11 cellular contexts compared by ENCODE assay signal in the genomic region with DNA sequence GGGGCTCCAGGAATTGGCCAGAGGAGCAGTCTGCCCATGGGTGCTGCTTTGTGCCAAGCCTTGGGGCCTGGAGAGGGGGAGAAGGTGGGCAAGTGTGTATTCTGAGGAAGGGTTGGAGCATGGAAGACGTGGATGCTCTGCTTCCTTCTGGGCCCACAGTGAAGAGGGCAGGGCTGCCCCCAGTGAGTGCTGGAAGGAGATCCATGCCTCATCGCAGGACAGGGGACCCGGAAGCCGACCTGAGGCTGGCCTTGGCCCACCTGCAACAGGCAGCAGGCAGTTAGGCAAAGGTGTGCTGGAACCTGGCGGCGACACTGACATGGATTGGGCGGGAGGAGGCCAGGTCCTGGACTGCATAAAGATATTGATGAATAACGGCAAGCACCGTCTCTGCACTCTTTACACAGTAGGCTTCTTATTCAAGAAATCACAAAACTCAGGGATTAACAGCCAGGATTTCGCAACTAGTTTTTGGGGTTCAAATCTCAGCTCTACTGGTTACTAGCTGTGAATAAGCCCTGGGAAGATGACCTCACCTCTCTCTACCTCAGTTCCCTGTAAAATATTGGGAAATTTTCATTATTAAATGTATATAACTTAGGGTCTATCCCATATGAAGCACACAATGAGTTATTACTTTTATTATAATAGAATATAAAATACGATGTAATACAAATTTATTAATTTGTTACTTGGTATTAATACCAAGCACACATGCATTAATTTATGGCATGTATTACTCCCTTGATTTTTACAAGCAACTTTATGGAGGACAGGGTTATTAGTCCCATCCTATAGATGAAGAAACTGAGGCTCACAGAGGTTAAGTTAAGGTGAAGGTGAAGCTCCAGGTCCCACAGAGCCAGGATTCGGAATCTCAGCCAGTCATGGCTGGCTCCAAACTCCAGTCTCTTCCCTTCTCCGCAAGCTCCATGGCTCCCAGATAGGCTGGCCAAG.
A peak's percentile ranks its signal among the peaks of the same experiment; 100 is the strongest.
DNase-seq lines count a peak whose midpoint lies in the region; ATAC-seq and TF ChIP-seq lines count a peak whose summit lies in the region.
"Had no signal": no experiment of that assay in that cellular context is flagged by ENCODE, and none has a peak within 500 bp of the region (broad histone marks: within the 10 kb centered on the region; RNA-seq: fewer than 3 reads in every experiment).

No MANE protein-coding gene starts in this region.

- peak overlapping the region; percentile 74 for H3K14ac ChIP-seq in IMR-90 (replicated peaks; ENCODE audit: low read depth, low read length)

- peak overlapping the region; percentile 53; the same call in 2 of the 3 replicates for H2BK15ac ChIP-seq in IMR-90 (ENCODE audit: low read depth, low read length)

- H3K9me3 ChIP-seq in IMR-90 (ENCODE audit: control insufficient read depth, insufficient read depth, low read length) = peaks cover 2% of the 10 kb centered on the region; the same call in 1 of the 2 replicates
- peaks cover 0 to 2% of the 10 kb centered on the region in 2 donors for H3K9me3 ChIP-seq in esophagus (ENCODE audit: control insufficient read depth in 2 of 2, insufficient read depth in 1 of 2, low read depth in 1 of 2, low read length in 1 of 2)
- no peaks in the 10 kb centered on the region for H3K9me3 ChIP-seq in muscle layer of colon (ENCODE audit: low read length)
- H3K9me3 ChIP-seq in stomach = no peaks in the 10 kb centered on the region
- H3K9me3 ChIP-seq in T-helper 17 cell (ENCODE audit: control insufficient read depth, low read length, poor library complexity, severe bottlenecking) = no peaks in the 10 kb centered on the region

- H3K27ac ChIP-seq in IMR-90 (ENCODE audit: insufficient read depth, low read length) (peak overlapping the region; percentile 93), esophagus (ENCODE audit: low read depth in 2 of 2, low read length in 1 of 2) (peak overlapping the region; percentile 57 to 77), muscle layer of colon (ENCODE audit: low read depth, low read length) (peak overlapping the region; percentile 82), stomach (peak overlapping the region; percentile 27 to 86 (median 76))

- peak overlapping the region; percentile 94 for H2BK5ac ChIP-seq in IMR-90 (ENCODE audit: low read depth, low read length, poor library complexity, severe bottlenecking)

- intact Hi-C loops in IMR-90 (cut with micrococcal nuclease) (loop anchor here (5.0 kb wide), 1 partner anchor 62 kb away; a partner anchor contains a TSS), stomach (cut with DNase I; ENCODE audit: low total_unique reads) (no loop called here)

- H3K27me3 Mint-ChIP-seq in T-helper 17 cell = no peaks in the 10 kb centered on the region
- H3K27me3 Mint-ChIP-seq in natural killer cell treated with Interleukin-12 subunit alpha and Interleukin-12 subunit beta and Interleukin-15 and Interleukin-18, amount 100 ng/mL, for 72 hours = no peaks in the 10 kb centered on the region

- CTCF ChIA-PET in IMR-90 (lab: Yijun Ruan, JAX) = no interaction called here

- in situ Hi-C loops in IMR-90 (cut with MboI; ENCODE audit: low sequenced_read_pairs) = loop anchor here (10.0 kb wide), 1 partner anchor 59 kb away; a partner anchor contains a TSS

- peak overlapping the region; percentile 45 to 86 for H4K8ac ChIP-seq in IMR-90 (ENCODE audit: low read depth in 2 of 2, low read length in 2 of 2)

- 0 out of 2 replicates have a peak overlapping the region, but pooled peaks have one; percentile 6 for H3K4me2 ChIP-seq in IMR-90 (ENCODE audit: low read depth, low read length)

- H4K91ac ChIP-seq in IMR-90 (ENCODE audit: insufficient read depth, low read depth, low read length) = peak overlapping the region; percentile 95

- TF ChIP-seq CTCF in IMR-90 (conservative IDR thresholded peaks at IDR 0.05; ENCODE audit: low read depth, low read length) (no peak), stomach (IDR thresholded peaks at IDR 0.05) (no peak)

- H3K27ac Mint-ChIP-seq in T-helper 17 cell = no peak overlapping the region
- no peak overlapping the region for H3K27ac Mint-ChIP-seq in natural killer cell treated with Interleukin-12 subunit alpha and Interleukin-12 subunit beta and Interleukin-15 and Interleukin-18, amount 100 ng/mL, for 72 hours
- H3K27ac Mint-ChIP-seq: activated CD8-positive, alpha-beta T cell treated with anti-CD3 and anti-CD28 coated beads, Interleukin-2, amount 10 ng/mL, durations not matched to agents 7 days and 5 days; activated T-helper 2 cell treated with anti-CD3 and anti-CD28 coated beads, Interferon-gamma antibody, Interleukin-2, Interleukin-4, amounts not matched to agents 10 μg/mL and 5 μg/mL and 100 μg/mL, durations not matched to agents 14 hours and 24 hours and 36 hours had no signal

- H2AK5ac ChIP-seq in IMR-90 (ENCODE audit: low read depth, low read length) = peak overlapping the region; percentile 91

- H4K20me1 ChIP-seq in IMR-90 (ENCODE audit: insufficient read depth, low read length) = no peaks in the 10 kb centered on the region

- H3K23ac ChIP-seq in IMR-90 (ENCODE audit: low read depth, low read length) = peak overlapping the region; percentile 72; the same call in 1 of the 2 replicates

- peak overlapping the region; percentile 97 for H2BK20ac ChIP-seq in IMR-90 (ENCODE audit: low read depth, low read length)

- H3K56ac ChIP-seq in IMR-90 (ENCODE audit: extremely low read depth, insufficient read depth, low read length) = no peak overlapping the region

- no peaks in the 10 kb centered on the region for H3K79me1 ChIP-seq in IMR-90 (ENCODE audit: low read depth in 1 of 2, low read length in 2 of 2)

- BruUV-seq in IMR-90 (replicated peaks; lab: Mats Ljungman, UMichigan) = no TSS peak

- H3K18ac ChIP-seq in IMR-90 (ENCODE audit: low read depth, low read length) = peak overlapping the region; percentile 94

- peak overlapping the region; percentile 33 for H2AFZ ChIP-seq in IMR-90 (replicated peaks; ENCODE audit: low read length, poor library complexity)

- dilution Hi-C loops in IMR-90 (cut with HindIII; ENCODE audit: low sequenced_read_pairs, unreplicated experiment) = no loop called here

- H3K4ac ChIP-seq in IMR-90 (ENCODE audit: low read depth, low read length) = peak overlapping the region; percentile 94

- no peaks in the 10 kb centered on the region for H3K36me3 ChIP-seq in IMR-90 (ENCODE audit: control insufficient read depth, insufficient read depth, low read length)
- no peaks in the 10 kb centered on the region for H3K36me3 ChIP-seq in esophagus (ENCODE audit: control insufficient read depth in 2 of 2, insufficient read depth in 2 of 2, low read length in 1 of 2)
- no peaks in the 10 kb centered on the region for H3K36me3 ChIP-seq in muscle layer of colon (ENCODE audit: insufficient read depth, low read length)
- no peaks in the 10 kb centered on the region for H3K36me3 ChIP-seq in stomach

- DNase-seq in IMR-90 = no peak
- DNase-seq in stomach = no peak
- no peak for DNase-seq in HK-2 (ENCODE audit: unreplicated experiment)
- DNase-seq in T-helper 17 cell = no peak
- DNase-seq in retina = no peak
- DNase-seq in natural killer cell treated with Interleukin-12 subunit alpha and Interleukin-12 subunit beta and Interleukin-15 and Interleukin-18, amount 100 ng/mL, for 72 hours (ENCODE audit: low spot score) = no peak
- DNase-seq: activated CD8-positive, alpha-beta T cell treated with anti-CD3 and anti-CD28 coated beads, Interleukin-2, amount 10 ng/mL, durations not matched to agents 7 days and 5 days; stimulated activated CD4-positive, alpha-beta T cell treated with anti-CD3 and anti-CD28 coated beads, Interleukin-2, amount 100 ng/mL, for 24 hours had no signal

- TF ChIP-seq POLR2A in IMR-90 (IDR thresholded peaks at IDR 0.05; ENCODE audit: low read depth, low read length) (no peak), stomach (IDR thresholded peaks at IDR 0.05) (no peak)

- POLR2A ChIA-PET in IMR-90 (lab: Charles Lee; ENCODE audit: unreplicated experiment) = interaction anchor here (0.6 kb wide), 2 partner anchors 59 to 62 kb away, joined by 5 to 6 read pairs; a partner anchor contains a TSS

- TF ChIP-seq RAD21 in IMR-90 (IDR thresholded peaks at IDR 0.05; ENCODE audit: low read length) = no peak

- ATAC-seq in IMR-90 (ENCODE audit: low read depth) (peak; percentile 38), T-helper 17 cell (no peak)
- no peak for ATAC-seq in natural killer cell treated with Interleukin-12 subunit alpha and Interleukin-12 subunit beta and Interleukin-15 and Interleukin-18, amount 100 ng/mL, for 72 hours
- ATAC-seq: activated CD8-positive, alpha-beta T cell treated with anti-CD3 and anti-CD28 coated beads, Interleukin-2, amount 10 ng/mL, durations not matched to agents 7 days and 5 days had no signal

- H3K4me3 Mint-ChIP-seq in T-helper 17 cell = no peak overlapping the region
- H3K4me3 Mint-ChIP-seq in natural killer cell treated with Interleukin-12 subunit alpha and Interleukin-12 subunit beta and Interleukin-15 and Interleukin-18, amount 100 ng/mL, for 72 hours = no peak overlapping the region
- H3K4me3 Mint-ChIP-seq: activated CD8-positive, alpha-beta T cell treated with anti-CD3 and anti-CD28 coated beads, Interleukin-2, amount 10 ng/mL, durations not matched to agents 7 days and 5 days had no signal

- H3K4me1 ChIP-seq in IMR-90 (ENCODE audit: control insufficient read depth, insufficient read depth, low read length) (peaks cover 18% of the 10 kb centered on the region), esophagus (ENCODE audit: control insufficient read depth in 2 of 2, insufficient read depth in 2 of 2, low read length in 1 of 2) (peaks cover 0 to 6% of the 10 kb centered on the region in 2 donors), muscle layer of colon (ENCODE audit: insufficient read depth, low read length) (peaks cover 22% of the 10 kb centered on the region), stomach (peaks cover 0 to 42% (median 18%) of the 10 kb centered on the region in 4 donors)

- peak overlapping the region; percentile 74 for H2AK9ac ChIP-seq in IMR-90 (replicated peaks; ENCODE audit: low read depth, low read length, poor library complexity)

- no peaks in the 10 kb centered on the region; the same call in 1 of the 2 replicates for H3K9me1 ChIP-seq in IMR-90 (ENCODE audit: insufficient read depth, low read length)

- H3K4me1 Mint-ChIP-seq in T-helper 17 cell = peaks cover 10% of the 10 kb centered on the region
- peaks cover 0 to 18% of the 10 kb centered on the region in 2 donors for H3K4me1 Mint-ChIP-seq in natural killer cell treated with Interleukin-12 subunit alpha and Interleukin-12 subunit beta and Interleukin-15 and Interleukin-18, amount 100 ng/mL, for 72 hours (ENCODE audit: low read depth in 2 of 2)

- TF ChIP-seq EP300 in stomach (IDR thresholded peaks at IDR 0.05) = no peak

- no peaks in the 10 kb centered on the region for H3K36me3 Mint-ChIP-seq in T-helper 17 cell (ENCODE audit: low read depth)
- no peaks in the 10 kb centered on the region for H3K36me3 Mint-ChIP-seq in natural killer cell treated with Interleukin-12 subunit alpha and Interleukin-12 subunit beta and Interleukin-15 and Interleukin-18, amount 100 ng/mL, for 72 hours

- no peaks in the 10 kb centered on the region for H3K9me3 Mint-ChIP-seq in natural killer cell treated with Interleukin-12 subunit alpha and Interleukin-12 subunit beta and Interleukin-15 and Interleukin-18, amount 100 ng/mL, for 72 hours
- H3K9me3 Mint-ChIP-seq: activated T-helper 2 cell treated with anti-CD3 and anti-CD28 coated beads, Interferon-gamma antibody, Interleukin-2, Interleukin-4, amounts not matched to agents 10 μg/mL and 5 μg/mL and 100 μg/mL, durations not matched to agents 14 hours and 24 hours and 36 hours had no signal

- H3K27me3 ChIP-seq in IMR-90 (ENCODE audit: control insufficient read depth, insufficient read depth, low read length) (no peaks in the 10 kb centered on the region), esophagus (ENCODE audit: control insufficient read depth in 1 of 2, insufficient read depth in 2 of 2, low read length in 2 of 2) (no peaks in the 10 kb centered on the region), muscle layer of colon (ENCODE audit: control insufficient read depth in 1 of 2, insufficient read depth in 2 of 2, low read length in 2 of 2) (no peaks in the 10 kb centered on the region), stomach (no peaks in the 10 kb centered on the region)

- H2BK120ac ChIP-seq in IMR-90 (ENCODE audit: low read depth, low read length) = peak overlapping the region; percentile 95

- peak overlapping the region; percentile 91 for H4K5ac ChIP-seq in IMR-90 (ENCODE audit: low read depth, low read length)

- 74% methylated on average over 2 of the region's 13 CpGs; no CpG with 5 or more reads in 1 of the 2 experiments for WGBS in IMR-90 (ENCODE audit: extremely low coverage in 2 of 2, insufficient read length in 1 of 2), 2 experiments
- WGBS in esophagus, 2 donors = 86 to 89% methylated on average over 13 of the region's 13 CpGs
- 87 to 93% (median 92%) methylated on average over 13 of the region's 13 CpGs for WGBS in stomach, 5 donors

- H3K9ac ChIP-seq in IMR-90 (ENCODE audit: low read depth, low read length) (peak overlapping the region; percentile 21; the same call in 1 of the 2 replicates), muscle layer of colon (ENCODE audit: low read length) (no peak overlapping the region)

- H3K4me3 ChIP-seq in IMR-90 (ENCODE audit: insufficient read depth, low read depth, low read length) (no peak overlapping the region), esophagus (ENCODE audit: low read depth in 1 of 2, low read length in 2 of 2) (no peak overlapping the region), muscle layer of colon (ENCODE audit: low read depth in 1 of 2, low read length in 2 of 2) (no peak overlapping the region), stomach (no peak overlapping the region)
